ENCODE assay signal across 29 cellular contexts in the genomic region with DNA sequence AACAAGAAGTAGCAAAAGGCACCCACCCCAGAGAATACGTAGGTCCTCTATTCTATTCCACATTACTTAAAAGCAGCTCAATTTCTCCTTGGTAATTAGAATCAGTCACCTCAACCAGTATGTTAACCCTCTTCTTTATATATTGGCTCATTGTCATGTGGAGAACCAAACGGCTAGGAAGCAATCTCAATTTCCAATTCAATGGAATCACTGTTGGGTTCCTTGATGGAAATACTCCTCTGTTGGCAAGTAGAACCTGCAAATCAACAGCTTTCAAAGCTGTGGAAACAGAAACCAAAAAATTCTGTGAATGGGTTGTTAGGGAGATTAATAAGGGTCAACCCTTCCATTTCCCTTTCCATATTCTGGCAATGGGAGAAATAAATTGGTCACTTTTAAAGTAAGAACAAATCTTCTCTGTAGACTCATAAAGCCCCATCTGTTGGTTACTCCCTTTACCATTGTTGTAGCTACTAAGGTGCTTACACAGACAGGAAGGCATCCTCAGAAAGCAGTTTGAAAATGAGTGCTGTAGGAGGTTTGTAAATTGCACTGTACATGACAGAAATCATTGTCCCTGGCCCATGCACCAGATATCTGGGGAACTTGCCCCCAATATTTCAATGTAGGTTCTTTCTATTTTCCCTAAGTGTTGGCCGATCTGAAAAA.
"Had no signal": no experiment of that assay in that cellular context is flagged by ENCODE, and none has a peak within 500 bp of the region (broad histone marks: within the 10 kb centered on the region; RNA-seq: fewer than 3 reads in every experiment).

No MANE protein-coding gene starts in this region.

- ATAC-seq: activated CD8-positive, alpha-beta memory T cell treated with anti-CD3 and anti-CD28 coated beads, Interleukin-2, amount 10 ng/mL, durations not matched to agents 7 days and 5 days; activated naive CD4-positive, alpha-beta T cell treated with anti-CD3 and anti-CD28 coated beads, Interleukin-2, amount 50 U/mL, for 72 hours; activated naive CD8-positive, alpha-beta T cell treated with anti-CD3 and anti-CD28 coated beads, Interleukin-2, amount 50 U/mL, for 24 hours; T-helper 17 cell had no signal

- H3K27me3 ChIP-seq: ascending aorta, Peyer's patch had no signal

- H3K4me3 Mint-ChIP-seq: activated B cell treated with CpG ODN at 0.5 μM for 24 hours; activated CD4-positive, alpha-beta T cell treated with anti-CD3 and anti-CD28 coated beads, Interleukin-2, amount 10 ng/mL, durations not matched to agents 24 days and 14 days; activated CD8-positive, alpha-beta memory T cell treated with anti-CD3 and anti-CD28 coated beads, Interleukin-2, amount 10 ng/mL, durations not matched to agents 7 days and 5 days; activated naive CD8-positive, alpha-beta T cell treated with anti-CD3 and anti-CD28 coated beads, Interleukin-2, amount 50 U/mL, for 24 hours; activated T-cell treated with anti-CD3 and anti-CD28 coated beads, Interleukin-2, amount 50 U/mL, for 24 hours; brain; central memory CD8-positive, alpha-beta T cell; T-helper 17 cell had no signal

- H3K27ac Mint-ChIP-seq: activated B cell treated with CpG ODN at 0.5 μM for 24 hours; activated CD4-positive, alpha-beta T cell treated with anti-CD3 and anti-CD28 coated beads, Interleukin-2, amount 10 ng/mL, durations not matched to agents 24 days and 14 days; activated CD8-positive, alpha-beta memory T cell treated with anti-CD3 and anti-CD28 coated beads, Interleukin-2, amount 10 ng/mL, durations not matched to agents 7 days and 5 days; activated naive CD4-positive, alpha-beta T cell treated with anti-CD3 and anti-CD28 coated beads, Interleukin-2, amount 50 U/mL, for 72 hours; activated naive CD8-positive, alpha-beta T cell treated with anti-CD3 and anti-CD28 coated beads, Interleukin-2, amount 50 U/mL, for 24 hours; activated T-cell treated with anti-CD3 and anti-CD28 coated beads, Interleukin-2, amount 50 U/mL, for 24 hours; brain; T-helper 17 cell had no signal

- DNase-seq: activated B cell treated with CpG ODN at 0.5 μM for 24 hours; activated CD4-positive, alpha-beta T cell treated with anti-CD3 and anti-CD28 coated beads for 1 hour; activated CD4-positive, alpha-beta T cell treated with anti-CD3 and anti-CD28 coated beads, Interleukin-2, amount 10 ng/mL, durations not matched to agents 24 days and 14 days; activated CD4-positive, alpha-beta T cell treated with anti-CD3 and anti-CD28 coated beads, Interleukin-2, amount 50 U/mL, for 48 hours; activated CD8-positive, alpha-beta memory T cell treated with anti-CD3 and anti-CD28 coated beads, Interleukin-2, amount 10 ng/mL, durations not matched to agents 7 days and 5 days; activated effector memory CD4-positive, alpha-beta T cell treated with anti-CD3 and anti-CD28 coated beads, Interleukin-2, amount 50 U/mL, for 16 hours; activated naive CD4-positive, alpha-beta T cell treated with Interleukin-2 at 50 U/mL for 16 hours; activated naive CD8-positive, alpha-beta T cell treated with anti-CD3 and anti-CD28 coated beads, Interleukin-2, amount 50 U/mL, for 24 hours; activated T-cell treated with anti-CD3 and anti-CD28 coated beads, Interleukin-2, amount 50 U/mL, for 24 hours; amniotic stem cell; Karpas-422; MM.1S; NCI-H1105; NCI-H1436; NCI-H1694 treated with DMSO at 0.1 percent for 48 hours; NCI-H2029 treated with DMSO at 0.1 percent for 48 hours; NCI-H345; NCI-H510A; NCI-H526 treated with DMSO at 0.1 percent for 48 hours; NK-92 treated with Interleukin-12 subunit alpha and Interleukin-12 subunit beta, amount 100 ng/mL, for 24 hours; Peyer's patch; Right ventricle myocardium superior; T-helper 17 cell; T-helper 9 cell had no signal

- H3K4me1 ChIP-seq: ascending aorta, Peyer's patch had no signal

- H3K27me3 Mint-ChIP-seq: activated B cell treated with CpG ODN at 0.5 μM for 24 hours; activated CD4-positive, alpha-beta T cell treated with anti-CD3 and anti-CD28 coated beads, Interleukin-2, amount 10 ng/mL, durations not matched to agents 24 days and 14 days; activated CD8-positive, alpha-beta memory T cell treated with anti-CD3 and anti-CD28 coated beads, Interleukin-2, amount 10 ng/mL, durations not matched to agents 7 days and 5 days; activated naive CD8-positive, alpha-beta T cell treated with anti-CD3 and anti-CD28 coated beads, Interleukin-2, amount 50 U/mL, for 24 hours; activated T-cell treated with anti-CD3 and anti-CD28 coated beads, Interleukin-2, amount 50 U/mL, for 24 hours; brain; central memory CD8-positive, alpha-beta T cell; T-helper 17 cell had no signal

- H3K27ac ChIP-seq: ascending aorta, Peyer's patch, RWPE1 had no signal

- H3K4me1 Mint-ChIP-seq: activated B cell treated with CpG ODN at 0.5 μM for 24 hours; activated CD4-positive, alpha-beta T cell treated with anti-CD3 and anti-CD28 coated beads, Interleukin-2, amount 10 ng/mL, durations not matched to agents 24 days and 14 days; activated naive CD8-positive, alpha-beta T cell treated with anti-CD3 and anti-CD28 coated beads, Interleukin-2, amount 50 U/mL, for 24 hours; brain; central memory CD8-positive, alpha-beta T cell; T-helper 17 cell had no signal

- H3K36me3 ChIP-seq: ascending aorta, Peyer's patch had no signal

- H3K4me3 ChIP-seq: ascending aorta, Peyer's patch had no signal

- H3K36me3 Mint-ChIP-seq: activated CD8-positive, alpha-beta memory T cell treated with anti-CD3 and anti-CD28 coated beads, Interleukin-2, amount 10 ng/mL, durations not matched to agents 7 days and 5 days had no signal
